Comparison of ENCODE assay signal across 1 cellular context in genomic region chr3:99532246-99532645, GRCh38.
TF ChIP-seq lines count a peak whose summit lies in the region.

No MANE protein-coding gene starts in this region.

TF ChIP-seq in WTC11, 78 proteins besides CTCF, POLR2A, EP300 and RAD21 (continued from another document):
- no peak for TF ChIP-seq FOXK1 (CRISPR knock-in tag; IDR thresholded peaks at IDR 0.05)
